ENCODE assay signal across 1 cellular context in the genomic region with DNA sequence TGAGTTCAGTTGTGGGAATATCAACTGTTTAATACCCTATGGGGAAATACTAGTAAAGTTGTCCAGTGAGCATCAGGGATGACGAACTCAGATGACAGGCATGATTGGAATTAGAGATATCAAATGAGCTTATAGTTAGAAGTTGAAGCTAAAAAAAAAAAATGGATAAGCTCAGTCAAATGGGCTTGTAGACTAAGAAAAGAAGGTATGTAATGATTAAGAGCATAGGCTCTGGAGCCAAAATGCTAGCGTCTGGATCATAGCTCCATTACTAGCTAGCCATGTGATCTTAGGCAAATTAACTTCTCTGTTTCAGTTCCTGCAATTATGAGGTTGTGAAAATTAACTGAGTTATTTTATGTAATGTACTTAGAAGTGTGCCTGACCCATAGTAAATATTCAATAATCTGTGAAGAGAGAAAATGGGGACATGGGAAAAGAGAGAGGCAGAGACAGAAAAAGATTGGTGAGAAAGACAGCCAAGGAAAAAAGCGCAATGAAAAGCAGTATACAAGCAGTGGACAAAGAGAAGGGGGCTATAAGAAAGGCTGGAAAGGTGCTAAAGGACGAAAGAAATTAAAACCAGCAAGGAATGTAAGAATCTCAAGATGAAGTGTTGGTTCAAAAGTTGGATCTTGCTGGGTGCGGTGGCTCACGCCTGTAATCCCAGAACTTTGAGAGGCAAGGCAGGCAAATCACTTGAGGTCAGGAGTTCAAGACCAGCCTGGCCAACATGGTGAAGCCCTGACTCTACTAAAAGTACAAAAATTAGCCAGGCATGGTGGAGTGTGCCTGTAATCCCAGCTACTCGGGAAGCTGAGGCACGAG.
A peak's percentile ranks its signal among the peaks of the same experiment; 100 is the strongest.
TF ChIP-seq lines count a peak whose summit lies in the region.

No MANE protein-coding gene starts in this region.

TF ChIP-seq in GM12878, 131 proteins besides CTCF, POLR2A, EP300 and RAD21 (continued from another document and continues in another):
- no peak for TF ChIP-seq YY1 (IDR thresholded peaks at IDR 0.05; ENCODE audit: low read depth, low read length)
- no peak for TF ChIP-seq ESRRA (IDR thresholded peaks at IDR 0.05; ENCODE audit: low read length)
- TF ChIP-seq, protein P1, sequence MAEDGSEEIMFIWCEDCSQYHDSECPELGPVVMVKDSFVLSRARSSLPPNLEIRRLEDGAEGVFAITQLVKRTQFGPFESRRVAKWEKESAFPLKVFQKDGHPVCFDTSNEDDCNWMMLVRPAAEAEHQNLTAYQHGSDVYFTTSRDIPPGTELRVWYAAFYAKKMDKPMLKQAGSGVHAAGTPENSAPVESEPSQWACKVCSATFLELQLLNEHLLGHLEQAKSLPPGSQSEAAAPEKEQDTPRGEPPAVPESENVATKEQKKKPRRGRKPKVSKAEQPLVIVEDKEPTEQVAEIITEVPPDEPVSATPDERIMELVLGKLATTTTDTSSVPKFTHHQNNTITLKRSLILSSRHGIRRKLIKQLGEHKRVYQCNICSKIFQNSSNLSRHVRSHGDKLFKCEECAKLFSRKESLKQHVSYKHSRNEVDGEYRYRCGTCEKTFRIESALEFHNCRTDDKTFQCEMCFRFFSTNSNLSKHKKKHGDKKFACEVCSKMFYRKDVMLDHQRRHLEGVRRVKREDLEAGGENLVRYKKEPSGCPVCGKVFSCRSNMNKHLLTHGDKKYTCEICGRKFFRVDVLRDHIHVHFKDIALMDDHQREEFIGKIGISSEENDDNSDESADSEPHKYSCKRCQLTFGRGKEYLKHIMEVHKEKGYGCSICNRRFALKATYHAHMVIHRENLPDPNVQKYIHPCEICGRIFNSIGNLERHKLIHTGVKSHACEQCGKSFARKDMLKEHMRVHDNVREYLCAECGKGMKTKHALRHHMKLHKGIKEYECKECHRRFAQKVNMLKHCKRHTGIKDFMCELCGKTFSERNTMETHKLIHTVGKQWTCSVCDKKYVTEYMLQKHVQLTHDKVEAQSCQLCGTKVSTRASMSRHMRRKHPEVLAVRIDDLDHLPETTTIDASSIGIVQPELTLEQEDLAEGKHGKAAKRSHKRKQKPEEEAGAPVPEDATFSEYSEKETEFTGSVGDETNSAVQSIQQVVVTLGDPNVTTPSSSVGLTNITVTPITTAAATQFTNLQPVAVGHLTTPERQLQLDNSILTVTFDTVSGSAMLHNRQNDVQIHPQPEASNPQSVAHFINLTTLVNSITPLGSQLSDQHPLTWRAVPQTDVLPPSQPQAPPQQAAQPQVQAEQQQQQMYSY (CRISPR knock-in tag; IDR thresholded peaks at IDR 0.05) = no peak
- TF ChIP-seq TCF7 (IDR thresholded peaks at IDR 0.05; ENCODE audit: borderline replicate concordance) = no peak
- TF ChIP-seq IRF4 (IDR thresholded peaks at IDR 0.05; ENCODE audit: low read depth, low read length) = no peak
- TF ChIP-seq, protein P2, sequence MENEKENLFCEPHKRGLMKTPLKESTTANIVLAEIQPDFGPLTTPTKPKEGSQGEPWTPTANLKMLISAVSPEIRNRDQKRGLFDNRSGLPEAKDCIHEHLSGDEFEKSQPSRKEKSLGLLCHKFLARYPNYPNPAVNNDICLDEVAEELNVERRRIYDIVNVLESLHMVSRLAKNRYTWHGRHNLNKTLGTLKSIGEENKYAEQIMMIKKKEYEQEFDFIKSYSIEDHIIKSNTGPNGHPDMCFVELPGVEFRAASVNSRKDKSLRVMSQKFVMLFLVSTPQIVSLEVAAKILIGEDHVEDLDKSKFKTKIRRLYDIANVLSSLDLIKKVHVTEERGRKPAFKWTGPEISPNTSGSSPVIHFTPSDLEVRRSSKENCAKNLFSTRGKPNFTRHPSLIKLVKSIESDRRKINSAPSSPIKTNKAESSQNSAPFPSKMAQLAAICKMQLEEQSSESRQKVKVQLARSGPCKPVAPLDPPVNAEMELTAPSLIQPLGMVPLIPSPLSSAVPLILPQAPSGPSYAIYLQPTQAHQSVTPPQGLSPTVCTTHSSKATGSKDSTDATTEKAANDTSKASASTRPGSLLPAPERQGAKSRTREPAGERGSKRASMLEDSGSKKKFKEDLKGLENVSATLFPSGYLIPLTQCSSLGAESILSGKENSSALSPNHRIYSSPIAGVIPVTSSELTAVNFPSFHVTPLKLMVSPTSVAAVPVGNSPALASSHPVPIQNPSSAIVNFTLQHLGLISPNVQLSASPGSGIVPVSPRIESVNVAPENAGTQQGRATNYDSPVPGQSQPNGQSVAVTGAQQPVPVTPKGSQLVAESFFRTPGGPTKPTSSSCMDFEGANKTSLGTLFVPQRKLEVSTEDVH (IDR thresholded peaks at IDR 0.05; ENCODE audit: low read depth, partially characterized antibody) = no peak
- TF ChIP-seq, protein P3, sequence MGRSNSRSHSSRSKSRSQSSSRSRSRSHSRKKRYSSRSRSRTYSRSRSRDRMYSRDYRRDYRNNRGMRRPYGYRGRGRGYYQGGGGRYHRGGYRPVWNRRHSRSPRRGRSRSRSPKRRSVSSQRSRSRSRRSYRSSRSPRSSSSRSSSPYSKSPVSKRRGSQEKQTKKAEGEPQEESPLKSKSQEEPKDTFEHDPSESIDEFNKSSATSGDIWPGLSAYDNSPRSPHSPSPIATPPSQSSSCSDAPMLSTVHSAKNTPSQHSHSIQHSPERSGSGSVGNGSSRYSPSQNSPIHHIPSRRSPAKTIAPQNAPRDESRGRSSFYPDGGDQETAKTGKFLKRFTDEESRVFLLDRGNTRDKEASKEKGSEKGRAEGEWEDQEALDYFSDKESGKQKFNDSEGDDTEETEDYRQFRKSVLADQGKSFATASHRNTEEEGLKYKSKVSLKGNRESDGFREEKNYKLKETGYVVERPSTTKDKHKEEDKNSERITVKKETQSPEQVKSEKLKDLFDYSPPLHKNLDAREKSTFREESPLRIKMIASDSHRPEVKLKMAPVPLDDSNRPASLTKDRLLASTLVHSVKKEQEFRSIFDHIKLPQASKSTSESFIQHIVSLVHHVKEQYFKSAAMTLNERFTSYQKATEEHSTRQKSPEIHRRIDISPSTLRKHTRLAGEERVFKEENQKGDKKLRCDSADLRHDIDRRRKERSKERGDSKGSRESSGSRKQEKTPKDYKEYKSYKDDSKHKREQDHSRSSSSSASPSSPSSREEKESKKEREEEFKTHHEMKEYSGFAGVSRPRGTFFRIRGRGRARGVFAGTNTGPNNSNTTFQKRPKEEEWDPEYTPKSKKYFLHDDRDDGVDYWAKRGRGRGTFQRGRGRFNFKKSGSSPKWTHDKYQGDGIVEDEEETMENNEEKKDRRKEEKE (IDR thresholded peaks at IDR 0.05) = no peak
- peak; percentile 57; the same call in 1 of the 3 replicates for TF ChIP-seq POU2F2 (IDR thresholded peaks at IDR 0.05; ENCODE audit: borderline replicate concordance, low read depth, low read length)
- no peak for TF ChIP-seq JUND (IDR thresholded peaks at IDR 0.05; ENCODE audit: low read depth, low read length)
- peak; percentile 14; the same call in 1 of the 2 replicates for TF ChIP-seq BMI1 (IDR thresholded peaks at IDR 0.05; ENCODE audit: borderline replicate concordance)
- TF ChIP-seq TAF1 (IDR thresholded peaks at IDR 0.05; ENCODE audit: borderline replicate concordance, low read depth, low read length) = 0 out of 2 replicates have a peak, but pooled peaks have one; percentile 16
- TF ChIP-seq, protein P4, sequence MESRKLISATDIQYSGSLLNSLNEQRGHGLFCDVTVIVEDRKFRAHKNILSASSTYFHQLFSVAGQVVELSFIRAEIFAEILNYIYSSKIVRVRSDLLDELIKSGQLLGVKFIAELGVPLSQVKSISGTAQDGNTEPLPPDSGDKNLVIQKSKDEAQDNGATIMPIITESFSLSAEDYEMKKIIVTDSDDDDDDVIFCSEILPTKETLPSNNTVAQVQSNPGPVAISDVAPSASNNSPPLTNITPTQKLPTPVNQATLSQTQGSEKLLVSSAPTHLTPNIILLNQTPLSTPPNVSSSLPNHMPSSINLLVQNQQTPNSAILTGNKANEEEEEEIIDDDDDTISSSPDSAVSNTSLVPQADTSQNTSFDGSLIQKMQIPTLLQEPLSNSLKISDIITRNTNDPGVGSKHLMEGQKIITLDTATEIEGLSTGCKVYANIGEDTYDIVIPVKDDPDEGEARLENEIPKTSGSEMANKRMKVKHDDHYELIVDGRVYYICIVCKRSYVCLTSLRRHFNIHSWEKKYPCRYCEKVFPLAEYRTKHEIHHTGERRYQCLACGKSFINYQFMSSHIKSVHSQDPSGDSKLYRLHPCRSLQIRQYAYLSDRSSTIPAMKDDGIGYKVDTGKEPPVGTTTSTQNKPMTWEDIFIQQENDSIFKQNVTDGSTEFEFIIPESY (IDR thresholded peaks at IDR 0.05) = no peak
- no peak for TF ChIP-seq ASH2L (IDR thresholded peaks at IDR 0.05; ENCODE audit: borderline replicate concordance, low read depth)
- peak; percentile 48 for TF ChIP-seq ATF7 (IDR thresholded peaks at IDR 0.05; ENCODE audit: low read depth)
- peak in 1 of 2 experiments; percentile 73; a peak in 3 of 4 replicates for TF ChIP-seq IKZF2 (IDR thresholded peaks at IDR 0.05)
- no peak for TF ChIP-seq EED (IDR thresholded peaks at IDR 0.05; ENCODE audit: low read depth)
- TF ChIP-seq, protein P5, sequence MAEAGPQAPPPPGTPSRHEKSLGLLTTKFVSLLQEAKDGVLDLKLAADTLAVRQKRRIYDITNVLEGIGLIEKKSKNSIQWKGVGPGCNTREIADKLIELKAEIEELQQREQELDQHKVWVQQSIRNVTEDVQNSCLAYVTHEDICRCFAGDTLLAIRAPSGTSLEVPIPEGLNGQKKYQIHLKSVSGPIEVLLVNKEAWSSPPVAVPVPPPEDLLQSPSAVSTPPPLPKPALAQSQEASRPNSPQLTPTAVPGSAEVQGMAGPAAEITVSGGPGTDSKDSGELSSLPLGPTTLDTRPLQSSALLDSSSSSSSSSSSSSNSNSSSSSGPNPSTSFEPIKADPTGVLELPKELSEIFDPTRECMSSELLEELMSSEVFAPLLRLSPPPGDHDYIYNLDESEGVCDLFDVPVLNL (IDR thresholded peaks at IDR 0.05; ENCODE audit: low read depth, low read length) = no peak
- TF ChIP-seq NRF1 (conservative IDR thresholded peaks at IDR 0.05; ENCODE audit: low read depth, low read length) = no peak
- no peak for TF ChIP-seq ETV6 (conservative IDR thresholded peaks at IDR 0.05 in 1 of 2, IDR thresholded peaks at IDR 0.05 in 1 of 2; ENCODE audit: borderline replicate concordance in 1 of 2, low read depth in 1 of 2)
- TF ChIP-seq, protein P6, sequence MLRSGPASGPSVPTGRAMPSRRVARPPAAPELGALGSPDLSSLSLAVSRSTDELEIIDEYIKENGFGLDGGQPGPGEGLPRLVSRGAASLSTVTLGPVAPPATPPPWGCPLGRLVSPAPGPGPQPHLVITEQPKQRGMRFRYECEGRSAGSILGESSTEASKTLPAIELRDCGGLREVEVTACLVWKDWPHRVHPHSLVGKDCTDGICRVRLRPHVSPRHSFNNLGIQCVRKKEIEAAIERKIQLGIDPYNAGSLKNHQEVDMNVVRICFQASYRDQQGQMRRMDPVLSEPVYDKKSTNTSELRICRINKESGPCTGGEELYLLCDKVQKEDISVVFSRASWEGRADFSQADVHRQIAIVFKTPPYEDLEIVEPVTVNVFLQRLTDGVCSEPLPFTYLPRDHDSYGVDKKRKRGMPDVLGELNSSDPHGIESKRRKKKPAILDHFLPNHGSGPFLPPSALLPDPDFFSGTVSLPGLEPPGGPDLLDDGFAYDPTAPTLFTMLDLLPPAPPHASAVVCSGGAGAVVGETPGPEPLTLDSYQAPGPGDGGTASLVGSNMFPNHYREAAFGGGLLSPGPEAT (IDR thresholded peaks at IDR 0.05; ENCODE audit: low read depth) = peak; percentile 74; the same call in 1 of the 2 replicates
- TF ChIP-seq MYC (IDR thresholded peaks at IDR 0.05; ENCODE audit: insufficient read depth, insufficient read length, insufficient replicate concordance, low read length, severe bottlenecking) = no peak
- TF ChIP-seq TBL1XR1 (IDR thresholded peaks at IDR 0.05; ENCODE audit: low read depth, low read length) = no peak
- TF ChIP-seq NFXL1 (IDR thresholded peaks at IDR 0.05; ENCODE audit: borderline replicate concordance) = no peak
- TF ChIP-seq NFYA (IDR thresholded peaks at IDR 0.05; ENCODE audit: borderline replicate concordance, low read depth, low read length) = no peak
- TF ChIP-seq, protein P7, sequence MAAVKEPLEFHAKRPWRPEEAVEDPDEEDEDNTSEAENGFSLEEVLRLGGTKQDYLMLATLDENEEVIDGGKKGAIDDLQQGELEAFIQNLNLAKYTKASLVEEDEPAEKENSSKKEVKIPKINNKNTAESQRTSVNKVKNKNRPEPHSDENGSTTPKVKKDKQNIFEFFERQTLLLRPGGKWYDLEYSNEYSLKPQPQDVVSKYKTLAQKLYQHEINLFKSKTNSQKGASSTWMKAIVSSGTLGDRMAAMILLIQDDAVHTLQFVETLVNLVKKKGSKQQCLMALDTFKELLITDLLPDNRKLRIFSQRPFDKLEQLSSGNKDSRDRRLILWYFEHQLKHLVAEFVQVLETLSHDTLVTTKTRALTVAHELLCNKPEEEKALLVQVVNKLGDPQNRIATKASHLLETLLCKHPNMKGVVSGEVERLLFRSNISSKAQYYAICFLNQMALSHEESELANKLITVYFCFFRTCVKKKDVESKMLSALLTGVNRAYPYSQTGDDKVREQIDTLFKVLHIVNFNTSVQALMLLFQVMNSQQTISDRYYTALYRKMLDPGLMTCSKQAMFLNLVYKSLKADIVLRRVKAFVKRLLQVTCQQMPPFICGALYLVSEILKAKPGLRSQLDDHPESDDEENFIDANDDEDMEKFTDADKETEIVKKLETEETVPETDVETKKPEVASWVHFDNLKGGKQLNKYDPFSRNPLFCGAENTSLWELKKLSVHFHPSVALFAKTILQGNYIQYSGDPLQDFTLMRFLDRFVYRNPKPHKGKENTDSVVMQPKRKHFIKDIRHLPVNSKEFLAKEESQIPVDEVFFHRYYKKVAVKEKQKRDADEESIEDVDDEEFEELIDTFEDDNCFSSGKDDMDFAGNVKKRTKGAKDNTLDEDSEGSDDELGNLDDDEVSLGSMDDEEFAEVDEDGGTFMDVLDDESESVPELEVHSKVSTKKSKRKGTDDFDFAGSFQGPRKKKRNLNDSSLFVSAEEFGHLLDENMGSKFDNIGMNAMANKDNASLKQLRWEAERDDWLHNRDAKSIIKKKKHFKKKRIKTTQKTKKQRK (IDR thresholded peaks at IDR 0.05; ENCODE audit: low read depth, low read length) = no peak
- TF ChIP-seq KAT2A (conservative IDR thresholded peaks at IDR 0.05; ENCODE audit: control insufficient read depth, low read depth, low read length) = no peak
- no peak for TF ChIP-seq ZNF207 (IDR thresholded peaks at IDR 0.05; ENCODE audit: borderline replicate concordance)
- TF ChIP-seq ZZZ3 (IDR thresholded peaks at IDR 0.05; ENCODE audit: control insufficient read depth, insufficient read length, low read depth) = no peak
- no peak for TF ChIP-seq SIN3A (IDR thresholded peaks at IDR 0.05; ENCODE audit: low read depth, low read length)
- TF ChIP-seq, protein P8, sequence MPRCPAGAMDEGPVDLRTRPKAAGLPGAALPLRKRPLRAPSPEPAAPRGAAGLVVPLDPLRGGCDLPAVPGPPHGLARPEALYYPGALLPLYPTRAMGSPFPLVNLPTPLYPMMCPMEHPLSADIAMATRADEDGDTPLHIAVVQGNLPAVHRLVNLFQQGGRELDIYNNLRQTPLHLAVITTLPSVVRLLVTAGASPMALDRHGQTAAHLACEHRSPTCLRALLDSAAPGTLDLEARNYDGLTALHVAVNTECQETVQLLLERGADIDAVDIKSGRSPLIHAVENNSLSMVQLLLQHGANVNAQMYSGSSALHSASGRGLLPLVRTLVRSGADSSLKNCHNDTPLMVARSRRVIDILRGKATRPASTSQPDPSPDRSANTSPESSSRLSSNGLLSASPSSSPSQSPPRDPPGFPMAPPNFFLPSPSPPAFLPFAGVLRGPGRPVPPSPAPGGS (IDR thresholded peaks at IDR 0.05; ENCODE audit: borderline replicate concordance, insufficient read depth, low read depth, low read length, poor library complexity, severe bottlenecking) = peak; percentile 18
